Comparison of ENCODE assay signal across 32 cellular contexts in the genomic region with DNA sequence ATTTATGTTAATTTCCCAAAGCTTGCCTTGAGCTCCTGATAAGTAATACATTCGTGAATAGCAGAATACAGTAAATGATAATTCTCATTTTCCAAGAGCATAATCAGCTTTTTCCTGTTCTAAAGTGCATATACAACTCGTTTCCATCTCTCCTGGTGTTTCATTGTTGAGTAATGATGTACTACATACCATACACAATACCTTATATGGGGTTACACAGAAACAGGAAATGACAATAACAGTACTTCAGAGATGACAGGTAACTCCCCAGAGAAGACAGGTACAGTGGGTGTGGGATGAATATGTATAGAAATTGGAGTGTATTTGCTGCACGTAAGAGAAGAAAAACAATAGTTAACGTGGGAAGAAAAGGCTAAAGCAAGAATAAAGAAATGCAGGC.
A peak's percentile ranks its signal among the peaks of the same experiment; 100 is the strongest.
DNase-seq lines count a peak whose midpoint lies in the region; ATAC-seq, FAIRE-seq and TF ChIP-seq lines count a peak whose summit lies in the region.
"Had no signal": no experiment of that assay in that cellular context is flagged by ENCODE, and none has a peak within 500 bp of the region (broad histone marks: within the 10 kb centered on the region; RNA-seq: fewer than 3 reads in every experiment).

No MANE protein-coding gene starts in this region.

- H3K9ac ChIP-seq in astrocyte (ENCODE audit: low read length), result no peak overlapping the region

- H3K9me3 ChIP-seq in astrocyte (ENCODE audit: insufficient read depth, low read depth, low read length) (no peaks in the 10 kb centered on the region), prostate gland (no peaks in the 10 kb centered on the region)
- H3K9me3 ChIP-seq: A549, thyroid gland, vagina had no signal

- H3K4me1 ChIP-seq in astrocyte (ENCODE audit: insufficient read depth, low read length) (no peaks in the 10 kb centered on the region), prostate gland (replicated peaks) (no peaks in the 10 kb centered on the region)
- H3K4me1 ChIP-seq: A549, thyroid gland, vagina had no signal

- no peaks in the 10 kb centered on the region for H3K27me3 ChIP-seq in astrocyte (ENCODE audit: insufficient read depth, low read length)
- no peaks in the 10 kb centered on the region for H3K27me3 ChIP-seq in prostate gland (replicated peaks; ENCODE audit: insufficient read depth)
- H3K27me3 ChIP-seq: thyroid gland, vagina had no signal

- H4K20me1 ChIP-seq in astrocyte (ENCODE audit: insufficient read depth, low read length), result no peaks in the 10 kb centered on the region

- no peaks in the 10 kb centered on the region for H3K79me2 ChIP-seq in astrocyte (ENCODE audit: insufficient read depth, low read length)

- DNase-seq in DMS153 (lab: John Stamatoyannopoulos, UW) (peak; percentile 88), astrocyte (ENCODE audit: low read depth) (no peak), prostate gland (ENCODE audit: low spot score) (no peak), NCI-H526 treated with DMSO at 0.1 percent for 48 hours (lab: John Stamatoyannopoulos, UW) (no peak)
- no peak for DNase-seq in activated naive CD4-positive, alpha-beta T cell treated with Interleukin-2 at 50 U/mL for 16 hours
- DNase-seq: activated CD4-positive, alpha-beta T cell treated with anti-CD3 and anti-CD28 coated beads, Interleukin-2, amount 50 U/mL, for 1 hour; activated CD8-positive, alpha-beta memory T cell treated with anti-CD3 and anti-CD28 coated beads, Interleukin-2, amount 10 ng/mL, durations not matched to agents 7 days and 5 days; amygdala; CD8-positive, alpha-beta T cell; DMS 273 treated with DMSO at 0.1 percent for 48 hours; effector CD8-positive, alpha-beta T cell; erythroblast; GOT3; naive B cell; NCI-H1417 treated with DMSO at 0.1 percent for 48 hours; NCI-H524; nucleus accumbens; SIG-M5; stimulated activated naive CD8-positive, alpha-beta T cell treated with anti-CD3 and anti-CD28 coated beads, Interleukin-15, amount 100 ng/mL, for 72 hours; thyroid gland had no signal

- peak; percentile 55 for ATAC-seq in GM18520 (IDR thresholded peaks at IDR 0.05; ENCODE audit: unreplicated experiment)
- peak; percentile 87 for ATAC-seq in HG03442 (IDR thresholded peaks at IDR 0.05; ENCODE audit: unreplicated experiment)
- no peak for ATAC-seq in GM19395 (IDR thresholded peaks at IDR 0.05; ENCODE audit: unreplicated experiment)
- ATAC-seq: A549; activated CD8-positive, alpha-beta memory T cell treated with anti-CD3 and anti-CD28 coated beads, Interleukin-2, amount 10 ng/mL, durations not matched to agents 7 days and 5 days; CD8-positive, alpha-beta T cell; Panc1; stimulated activated naive CD8-positive, alpha-beta T cell treated with anti-CD3 and anti-CD28 coated beads, Interleukin-15, amount 100 ng/mL, for 72 hours had no signal

- H3K27ac ChIP-seq in astrocyte (ENCODE audit: low read depth, low read length) (no peak overlapping the region), prostate gland (no peak overlapping the region)
- H3K27ac ChIP-seq: A549, thyroid gland, vagina had no signal

- H3K4me3 ChIP-seq in astrocyte (ENCODE audit: insufficient read depth, low read depth, low read length) (no peak overlapping the region), prostate gland (no peak overlapping the region)
- H3K4me3 ChIP-seq: A549, thyroid gland, vagina had no signal

- H3K36me3 ChIP-seq in astrocyte (ENCODE audit: insufficient read depth, low read length) (no peaks in the 10 kb centered on the region), prostate gland (no peaks in the 10 kb centered on the region)
- H3K36me3 ChIP-seq: thyroid gland, vagina had no signal

- H2AFZ ChIP-seq in astrocyte (ENCODE audit: low read depth, low read length), result no peak overlapping the region

- peaks cover 11% of the 10 kb centered on the region for H3K4me1 Mint-ChIP-seq in astrocyte (ENCODE audit: low read depth, unreplicated experiment)
- H3K4me1 Mint-ChIP-seq: activated CD8-positive, alpha-beta memory T cell treated with anti-CD3 and anti-CD28 coated beads, Interleukin-2, amount 10 ng/mL, durations not matched to agents 7 days and 5 days; activated naive CD4-positive, alpha-beta T cell treated with anti-CD3 and anti-CD28 coated beads, Interleukin-2, amount 50 U/mL, for 24 hours; B cell; mesothelial cell of epicardium; naive B cell; stimulated activated naive CD8-positive, alpha-beta T cell treated with anti-CD3 and anti-CD28 coated beads, Interleukin-15, amount 100 ng/mL, for 72 hours had no signal

- WGBS in prostate gland, result 36% methylated on average over 4 of the region's 4 CpGs

- H3K4me3 Mint-ChIP-seq in astrocyte (ENCODE audit: unreplicated experiment), result no peak overlapping the region
- H3K4me3 Mint-ChIP-seq: activated CD8-positive, alpha-beta memory T cell treated with anti-CD3 and anti-CD28 coated beads, Interleukin-2, amount 10 ng/mL, durations not matched to agents 7 days and 5 days; activated naive CD4-positive, alpha-beta T cell treated with anti-CD3 and anti-CD28 coated beads, Interleukin-2, amount 50 U/mL, for 24 hours; activated T-helper 1 cell treated with anti-CD3 and anti-CD28 coated beads, Interleukin-12 subunit alpha, Interleukin-12 subunit beta, Interleukin-2, Interleukin-4 antibody, amounts not matched to agents 30 ng/mL and 10 ng/mL and 1 ng/mL, durations not matched to agents 14 hours and 24 hours and 36 hours; B cell; CD8-positive, alpha-beta T cell; mesothelial cell of epicardium; naive B cell; stimulated activated naive CD8-positive, alpha-beta T cell treated with anti-CD3 and anti-CD28 coated beads, Interleukin-15, amount 100 ng/mL, for 72 hours had no signal

- no peak overlapping the region for H3K4me2 ChIP-seq in astrocyte (ENCODE audit: low read length)
- H3K4me2 ChIP-seq: A549 had no signal

- no peaks in the 10 kb centered on the region for H3K36me3 Mint-ChIP-seq in astrocyte (ENCODE audit: low read depth, unreplicated experiment)
- H3K36me3 Mint-ChIP-seq: activated CD8-positive, alpha-beta memory T cell treated with anti-CD3 and anti-CD28 coated beads, Interleukin-2, amount 10 ng/mL, durations not matched to agents 7 days and 5 days; activated naive CD4-positive, alpha-beta T cell treated with anti-CD3 and anti-CD28 coated beads, Interleukin-2, amount 50 U/mL, for 24 hours; CD8-positive, alpha-beta T cell; mesothelial cell of epicardium had no signal

- FAIRE-seq in astrocyte (lab: Jason Lieb, UNC), result no peak
- FAIRE-seq: A549, colon, keratinocyte had no signal

- TF ChIP-seq CTCF in astrocyte (IDR thresholded peaks at IDR 0.05; ENCODE audit: insufficient read depth, low read depth, low read length) (no peak), prostate gland (IDR thresholded peaks at IDR 0.05) (no peak)

- H3K27me3 Mint-ChIP-seq in astrocyte (ENCODE audit: low read depth, unreplicated experiment), result peaks cover 7% of the 10 kb centered on the region
- H3K27me3 Mint-ChIP-seq: activated CD8-positive, alpha-beta memory T cell treated with anti-CD3 and anti-CD28 coated beads, Interleukin-2, amount 10 ng/mL, durations not matched to agents 7 days and 5 days; B cell; naive B cell; stimulated activated naive CD8-positive, alpha-beta T cell treated with anti-CD3 and anti-CD28 coated beads, Interleukin-15, amount 100 ng/mL, for 72 hours had no signal

- intact Hi-C loops in prostate gland (cut with DNase I), result no loop called here

- TF ChIP-seq POLR2A in prostate gland (IDR thresholded peaks at IDR 0.05), result no peak

- peaks cover 2% of the 10 kb centered on the region for H3K9me3 Mint-ChIP-seq in astrocyte (ENCODE audit: unreplicated experiment)
- H3K9me3 Mint-ChIP-seq: activated naive CD4-positive, alpha-beta T cell treated with anti-CD3 and anti-CD28 coated beads, Interleukin-2, amount 50 U/mL, for 24 hours had no signal

- peak overlapping the region; percentile 22 for H3K27ac Mint-ChIP-seq in astrocyte (ENCODE audit: unreplicated experiment)
- H3K27ac Mint-ChIP-seq: activated CD8-positive, alpha-beta memory T cell treated with anti-CD3 and anti-CD28 coated beads, Interleukin-2, amount 10 ng/mL, durations not matched to agents 7 days and 5 days; activated naive CD4-positive, alpha-beta T cell treated with anti-CD3 and anti-CD28 coated beads, Interleukin-2, amount 50 U/mL, for 24 hours; activated T-helper 1 cell treated with anti-CD3 and anti-CD28 coated beads, Interleukin-12 subunit alpha, Interleukin-12 subunit beta, Interleukin-2, Interleukin-4 antibody, amounts not matched to agents 30 ng/mL and 10 ng/mL and 1 ng/mL, durations not matched to agents 14 hours and 24 hours and 36 hours; B cell; CD8-positive, alpha-beta T cell; mesothelial cell of epicardium; naive B cell; stimulated activated naive CD8-positive, alpha-beta T cell treated with anti-CD3 and anti-CD28 coated beads, Interleukin-15, amount 100 ng/mL, for 72 hours had no signal
